ENCODE assay signal across 8 cellular contexts in the genomic region with DNA sequence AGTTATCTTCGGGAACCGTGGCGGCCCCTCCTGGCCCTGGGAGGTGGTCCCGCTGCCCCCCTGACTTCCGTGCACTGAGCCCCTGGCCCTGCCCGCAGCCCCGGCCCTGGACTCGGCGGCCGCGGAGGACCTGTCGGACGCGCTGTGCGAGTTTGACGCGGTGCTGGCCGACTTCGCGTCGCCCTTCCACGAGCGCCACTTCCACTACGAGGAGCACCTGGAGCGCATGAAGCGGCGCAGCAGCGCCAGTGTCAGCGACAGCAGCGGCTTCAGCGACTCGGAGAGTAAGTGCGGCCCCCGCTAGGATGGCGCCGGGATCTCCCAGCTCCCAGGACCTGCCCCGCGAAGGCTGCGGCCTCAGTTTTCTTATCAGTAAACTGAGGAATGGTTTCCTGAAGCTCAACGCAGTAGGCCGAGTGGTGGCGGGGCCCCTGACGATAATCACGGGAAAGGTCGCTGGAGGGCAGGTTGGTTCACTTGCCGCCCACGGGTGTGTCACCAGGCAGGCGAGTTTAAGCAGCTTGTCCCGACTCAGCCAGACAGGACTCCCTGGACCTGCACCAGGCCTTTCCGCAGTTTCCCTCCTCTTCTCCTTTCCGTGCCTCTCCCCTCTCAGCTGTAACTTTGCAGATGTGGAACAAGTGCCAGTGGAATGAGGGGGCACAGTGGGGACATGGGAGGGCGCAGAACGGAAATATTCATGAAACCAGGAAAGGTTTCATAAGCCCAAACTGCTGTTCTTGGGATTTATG. TPM values are rescaled to one million over a fixed set of nuclear protein-coding genes. Genes with fewer than 3 reads are reported as not detected.
DNase-seq lines count a peak whose midpoint lies in the region; ATAC-seq, FAIRE-seq and TF ChIP-seq lines count a peak whose summit lies in the region.

No MANE protein-coding gene starts in this region.

- H3K36me3 Mint-ChIP-seq in T-helper 2 cell treated with Interferon-gamma antibody and Interleukin-4, amounts not matched to agents 5 μg/mL and 100 μg/mL, for 36 hours (ENCODE audit: low read depth), result peaks cover 33% of the 10 kb centered on the region

- peak overlapping the region; percentile 60 for H3K4me3 ChIP-seq in bronchial epithelial cell (ENCODE audit: low read depth, low read length)

- H3K9me3 Mint-ChIP-seq in T-helper 2 cell treated with Interferon-gamma antibody and Interleukin-4, amounts not matched to agents 5 μg/mL and 100 μg/mL, for 36 hours, result no peaks in the 10 kb centered on the region

- peaks cover 45% of the 10 kb centered on the region for H3K4me1 Mint-ChIP-seq in T-helper 2 cell treated with Interferon-gamma antibody and Interleukin-4, amounts not matched to agents 5 μg/mL and 100 μg/mL, for 36 hours (ENCODE audit: low read depth)

- H3K27me3 ChIP-seq in bronchial epithelial cell (ENCODE audit: control insufficient read depth, insufficient read depth, low read length), result peaks cover 5% of the 10 kb centered on the region

- FAIRE-seq in bronchial epithelial cell (lab: Jason Lieb, UNC), result no peak

- TF ChIP-seq CTCF in GM10266 (IDR thresholded peaks at IDR 0.05; ENCODE audit: control insufficient read depth, insufficient read depth, low read depth, missing control alignments) (no peak), bronchial epithelial cell (IDR thresholded peaks at IDR 0.05; ENCODE audit: insufficient read depth, low read length, severe bottlenecking) (no peak)

- H3K4me3 Mint-ChIP-seq in T-helper 2 cell treated with Interferon-gamma antibody and Interleukin-4, amounts not matched to agents 5 μg/mL and 100 μg/mL, for 36 hours, result peak overlapping the region; percentile 95

- peak; percentile 29 for ATAC-seq in HG02885 (IDR thresholded peaks at IDR 0.05; ENCODE audit: poor library complexity, unreplicated experiment)

- peak overlapping the region; percentile 89 for H3K27ac Mint-ChIP-seq in T-helper 2 cell treated with Interferon-gamma antibody and Interleukin-4, amounts not matched to agents 5 μg/mL and 100 μg/mL, for 36 hours

- H3K27me3 Mint-ChIP-seq in T-helper 2 cell treated with Interferon-gamma antibody and Interleukin-4, amounts not matched to agents 5 μg/mL and 100 μg/mL, for 36 hours (ENCODE audit: low read depth), result peaks cover 28% of the 10 kb centered on the region

- peak; percentile 49 for DNase-seq in GM10266 (ENCODE audit: extremely low spot score)
- peak; percentile 67 for DNase-seq in T-helper 2 cell treated with Interferon-gamma antibody and Interleukin-4, amounts not matched to agents 5 μg/mL and 100 μg/mL, for 36 hours (ENCODE audit: low spot score)
- DNase-seq in bronchial epithelial cell (ENCODE audit: low read depth), result peak; percentile 57
- DNase-seq in kidney tubule cell (ENCODE audit: low spot score), result peak; percentile 14
- peak; percentile 27 to 44 for DNase-seq in stimulated activated CD4-positive, alpha-beta T cell treated with anti-CD3 and anti-CD28 coated beads, Interleukin-15, amount 100 ng/mL, for 1 hour (ENCODE audit: low read depth in 1 of 2, low spot score in 1 of 2)
- DNase-seq in NCI-H1048 (lab: John Stamatoyannopoulos, UW), result no peak
- no peak for DNase-seq in cerebellar nuclear complex (lab: John Stamatoyannopoulos, UW)

- peaks cover 2% of the 10 kb centered on the region for H3K36me3 ChIP-seq in bronchial epithelial cell (ENCODE audit: control insufficient read depth, insufficient read depth, low read length)

RNA-seq across cellular contexts. Expression of a gene that starts 1.0 kb away (rescaled TPM):
- total RNA-seq in bronchial epithelial cell, result 2.3 and 13.2 TPM in 2 replicates

Comparison
In these comparisons a context has a peak if more than half of its experiments do, and no peak if none do; other contexts are left out.
1. DNase-seq: peak in GM10266 (single experiment), T-helper 2 cell treated with Interferon-gamma antibody and Interleukin-4, amounts not matched to agents 5 μg/mL and 100 μg/mL, for 36 hours (single experiment), bronchial epithelial cell (single experiment), kidney tubule cell (single experiment) and stimulated activated CD4-positive, alpha-beta T cell treated with anti-CD3 and anti-CD28 coated beads, Interleukin-15, amount 100 ng/mL, for 1 hour (2 of 2); none in NCI-H1048 (single experiment) and cerebellar nuclear complex (0 of 2).